In the genomic region with DNA sequence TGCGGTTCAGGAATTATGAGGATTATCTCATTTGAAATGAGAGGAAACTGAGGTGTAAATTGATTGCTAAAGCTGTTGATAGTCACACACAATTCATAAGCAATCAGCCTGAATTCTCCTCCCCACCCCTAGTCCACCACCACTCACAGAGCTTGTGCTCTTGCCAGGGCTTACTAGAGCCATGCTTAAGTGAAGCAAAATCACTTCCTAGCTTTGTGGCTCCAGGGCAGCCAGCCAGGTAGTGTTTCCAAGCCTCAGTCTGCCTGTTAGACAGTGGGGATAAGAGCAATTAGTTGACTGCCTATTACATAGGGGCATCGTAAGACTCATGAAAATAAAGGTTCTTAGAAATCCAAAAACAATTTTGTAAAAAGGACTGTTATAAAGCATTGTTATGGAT, we compare ENCODE assay signal across 27 cellular contexts.
"Had no signal": no experiment of that assay in that cellular context is flagged by ENCODE, and none has a peak within 500 bp of the region (broad histone marks: within the 10 kb centered on the region; RNA-seq: fewer than 3 reads in every experiment).

No MANE protein-coding gene starts in this region.

- FAIRE-seq: keratinocyte had no signal

- ATAC-seq: left colon; left lung; natural killer cell; psoas muscle; right lobe of liver; stimulated activated naive CD8-positive, alpha-beta T cell treated with anti-CD3 and anti-CD28 coated beads, Interleukin-15, amount 100 ng/mL, for 72 hours had no signal

- H3K27me3 ChIP-seq: left lung, neural progenitor cell, neutrophil, right lobe of liver, tibial nerve, upper lobe of left lung, vagina had no signal

- DNase-seq: hippocampal formation; kidney glomerular epithelial cell; left colon; left lung; mesendoderm; naive B cell; natural killer cell; nephron progenitor cell; occipital lobe; psoas muscle; right lobe of liver; stimulated activated CD4-positive, alpha-beta T cell treated with anti-CD3 and anti-CD28 coated beads, Interleukin-1b, Interleukin-23, amount 100 ng/mL, for 48 hours; stimulated activated CD4-positive, alpha-beta T cell treated with anti-CD3 and anti-CD28 coated beads, Interleukin-2, amount 100 ng/mL, for 48 hours; stimulated activated CD4-positive, alpha-beta T cell treated with anti-CD3 and anti-CD28 coated beads, Interleukin-4, amount 100 ng/mL, for 4 hours; stimulated activated CD8-positive, alpha-beta memory T cell treated with anti-CD3 and anti-CD28 coated beads, Interleukin-4, amount 100 ng/mL, for 48 hours; stimulated activated naive CD4-positive, alpha-beta T cell treated with Interleukin-2 at 50 U/mL for 16 hours; stimulated activated naive CD8-positive, alpha-beta T cell treated with anti-CD3 and anti-CD28 coated beads, Interleukin-15, amount 100 ng/mL, for 72 hours; substantia nigra; upper lobe of left lung had no signal

- H3K9me3 ChIP-seq: left lung, neutrophil, psoas muscle, right lobe of liver, tibial nerve, upper lobe of left lung, vagina had no signal

- H3K4me3 ChIP-seq: left lung, lung, neural progenitor cell, psoas muscle, right lobe of liver, smooth muscle cell, tibial nerve, upper lobe of left lung, vagina had no signal

- H3K36me3 ChIP-seq: neural progenitor cell, right lobe of liver had no signal

- H3K9ac ChIP-seq: neural progenitor cell, parathyroid adenoma had no signal

- H3K27ac ChIP-seq: left lung, neural progenitor cell, parathyroid adenoma, psoas muscle, right lobe of liver, tibial nerve, upper lobe of left lung, vagina had no signal

- H2AFZ ChIP-seq: neural progenitor cell, parathyroid adenoma had no signal

- H3K4me2 ChIP-seq: neural progenitor cell, smooth muscle cell had no signal
